In genomic region chr2:239086325-239087020, GRCh38 we compare ENCODE assay signal across 19 cellular contexts.
"Had no signal": no experiment of that assay in that cellular context is flagged by ENCODE, and none has a peak within 500 bp of the region (broad histone marks: within the 10 kb centered on the region; RNA-seq: fewer than 3 reads in every experiment).

No MANE protein-coding gene starts in this region.

- H3K27ac Mint-ChIP-seq: activated CD4-positive, alpha-beta memory T cell treated with anti-CD3 and anti-CD28 coated beads for 36 hours; activated naive CD8-positive, alpha-beta T cell treated with anti-CD3 and anti-CD28 coated beads, Interleukin-2, amount 50 U/mL, for 24 hours; activated T-helper 1 cell treated with anti-CD3 and anti-CD28 coated beads, Interleukin-12 subunit alpha, Interleukin-12 subunit beta, Interleukin-2, Interleukin-4 antibody, amounts not matched to agents 30 ng/mL and 10 ng/mL and 1 ng/mL, durations not matched to agents 14 hours and 24 hours and 36 hours had no signal

- H3K4me3 Mint-ChIP-seq: activated CD4-positive, alpha-beta memory T cell treated with anti-CD3 and anti-CD28 coated beads for 36 hours; activated naive CD8-positive, alpha-beta T cell treated with anti-CD3 and anti-CD28 coated beads, Interleukin-2, amount 50 U/mL, for 24 hours; activated T-helper 1 cell treated with anti-CD3 and anti-CD28 coated beads, Interleukin-12 subunit alpha, Interleukin-12 subunit beta, Interleukin-2, Interleukin-4 antibody, amounts not matched to agents 30 ng/mL and 10 ng/mL and 1 ng/mL, durations not matched to agents 14 hours and 24 hours and 36 hours; central memory CD8-positive, alpha-beta T cell; T-cell had no signal

- H3K9me3 ChIP-seq: colonic mucosa, left lung, prostate gland, thyroid gland had no signal

- ATAC-seq: activated naive CD8-positive, alpha-beta T cell treated with anti-CD3 and anti-CD28 coated beads, Interleukin-2, amount 50 U/mL, for 24 hours; left lung; right cardiac atrium; SK-N-SH treated with all-trans-retinoic acid at 6 μM for 48 hours; T-cell had no signal

- H3K27me3 Mint-ChIP-seq: activated CD4-positive, alpha-beta memory T cell treated with anti-CD3 and anti-CD28 coated beads for 36 hours; activated naive CD8-positive, alpha-beta T cell treated with anti-CD3 and anti-CD28 coated beads, Interleukin-2, amount 50 U/mL, for 24 hours; central memory CD8-positive, alpha-beta T cell; T-cell had no signal

- H3K4me3 ChIP-seq: colonic mucosa, left lung, prostate gland, thyroid gland had no signal

- H3K27ac ChIP-seq: brain microvascular endothelial cell, colonic mucosa, left lung, prostate gland, thyroid gland, VCaP had no signal

- H3K4me1 Mint-ChIP-seq: activated naive CD8-positive, alpha-beta T cell treated with anti-CD3 and anti-CD28 coated beads, Interleukin-2, amount 50 U/mL, for 24 hours; central memory CD8-positive, alpha-beta T cell had no signal

- H3K9me3 Mint-ChIP-seq: activated CD4-positive, alpha-beta memory T cell treated with anti-CD3 and anti-CD28 coated beads for 36 hours; activated naive CD8-positive, alpha-beta T cell treated with anti-CD3 and anti-CD28 coated beads, Interleukin-2, amount 50 U/mL, for 24 hours; activated T-helper 1 cell treated with anti-CD3 and anti-CD28 coated beads, Interleukin-12 subunit alpha, Interleukin-12 subunit beta, Interleukin-2, Interleukin-4 antibody, amounts not matched to agents 30 ng/mL and 10 ng/mL and 1 ng/mL, durations not matched to agents 14 hours and 24 hours and 36 hours; central memory CD8-positive, alpha-beta T cell; T-cell had no signal

- H3K4me1 ChIP-seq: colonic mucosa, left lung, prostate gland, thyroid gland had no signal

- H3K27me3 ChIP-seq: brain microvascular endothelial cell, colonic mucosa, left lung, thyroid gland had no signal

- FAIRE-seq: kidney had no signal

- DNase-seq: activated CD4-positive, alpha-beta memory T cell treated with anti-CD3 and anti-CD28 coated beads for 36 hours; activated naive CD8-positive, alpha-beta T cell treated with anti-CD3 and anti-CD28 coated beads, Interleukin-2, amount 50 U/mL, for 24 hours; activated T-cell treated with anti-CD3 and anti-CD28 coated beads for 4 hours; colonic mucosa; foreskin melanocyte; glutamatergic neuron; kidney; left lung; midbrain; right cardiac atrium; stimulated activated CD4-positive, alpha-beta T cell treated with anti-CD3 and anti-CD28 coated beads, Interleukin-2, amount 100 ng/mL, for 24 hours; T-cell; thyroid gland had no signal

- H3K36me3 ChIP-seq: brain microvascular endothelial cell, colonic mucosa, prostate gland had no signal
